In genomic region chr2:206765242-206766056, GRCh38 we compare ENCODE assay signal across 8 cellular contexts. TPM values are rescaled to one million over a fixed set of nuclear protein-coding genes. Genes with fewer than 3 reads are reported as not detected.
DNase-seq lines count a peak whose midpoint lies in the region; ATAC-seq and TF ChIP-seq lines count a peak whose summit lies in the region.

Gene FASTKD2 (plus strand): TSS chr2:206765606. CDS start chr2:206766694, 1,088 bp downstream.
Gene MDH1B (minus strand): TSS chr2:206765328. CDS start chr2:206765271, 57 bp downstream.

- H3F3A ChIP-seq in PC-9 (ENCODE audit: insufficient read depth, low read depth) = no peaks in the 10 kb centered on the region

- TF ChIP-seq CTCF in PC-9 (conservative IDR thresholded peaks at IDR 0.05) (no peak), esophagus squamous epithelium (IDR thresholded peaks at IDR 0.05) (peak in 1 of 6 experiments; percentile 4)

- H3K27me3 ChIP-seq in PC-9 (ENCODE audit: insufficient read depth, low read depth) (no peaks in the 10 kb centered on the region), esophagus squamous epithelium (no peaks in the 10 kb centered on the region), muscle layer of duodenum (ENCODE audit: low read depth, low read length) (no peaks in the 10 kb centered on the region)

- POLR2A ChIA-PET in PC-9 (lab: Charles Lee; ENCODE audit: unreplicated experiment) = interaction anchor here (0.5 kb wide), 1 partner anchor 1603 kb away, joined by 9 read pairs; no protein-coding TSS in a partner anchor

- no peaks in the 10 kb centered on the region for H4K20me1 ChIP-seq in PC-9 (ENCODE audit: insufficient read depth)

- H3K27ac ChIP-seq in PC-9 = peak within 1 kb of the TSS; percentile 74
- peak within 1 kb of the TSS; percentile 89 to 95 (median 90) for H3K27ac ChIP-seq in esophagus squamous epithelium
- H3K27ac ChIP-seq in muscle layer of duodenum (ENCODE audit: low read length) = peak within 1 kb of the TSS; percentile 97

- H3K9me3 ChIP-seq in PC-9 (ENCODE audit: insufficient read depth, low read depth) (no peaks in the 10 kb centered on the region), esophagus squamous epithelium (no peaks in the 10 kb centered on the region), muscle layer of duodenum (ENCODE audit: control insufficient read depth in 1 of 2, low read length in 2 of 2) (no peaks in the 10 kb centered on the region)

- CTCF ChIA-PET in PC-9 (lab: Charles Lee) = no interaction called here

- 0 to 3% methylated on average over 8 to 38 of the region's 46 CpGs for WGBS in esophagus squamous epithelium, 2 donors

- peak; percentile 92 for DNase-seq in DMS153 treated with DMSO at 0.1 percent for 48 hours (lab: John Stamatoyannopoulos, UW; ENCODE audit: unreplicated experiment)
- peak; percentile 92 for DNase-seq in Jurkat, Clone E6-1 (ENCODE audit: low read depth, low spot score)
- DNase-seq in PC-9 = peak; percentile 73 to 79
- peak; percentile 91 to 93 for DNase-seq in activated T-cell treated with anti-CD3 and anti-CD28 coated beads, Interleukin-2, amount 50 U/mL, for 48 hours
- peak; percentile 37 for DNase-seq in esophagus squamous epithelium (lab: John Stamatoyannopoulos, UW)
- DNase-seq in stimulated activated CD8-positive, alpha-beta memory T cell treated with anti-CD3 and anti-CD28 coated beads, Interleukin-7, amount 100 ng/mL, for 24 hours (ENCODE audit: low read depth) = peak; percentile 71

- peak within 1 kb of the TSS; percentile 79 for H3K4me2 ChIP-seq in PC-9

- H3K4me1 ChIP-seq in PC-9 (replicated peaks; ENCODE audit: insufficient read depth) = peaks cover 16% of the 10 kb centered on the region
- H3K4me1 ChIP-seq in esophagus squamous epithelium = peaks cover 5 to 48% (median 20%) of the 10 kb centered on the region in 3 donors
- H3K4me1 ChIP-seq in muscle layer of duodenum (ENCODE audit: control insufficient read depth in 1 of 2, insufficient read depth in 2 of 2, low read length in 2 of 2) = peaks cover 5 to 33% of the 10 kb centered on the region in 2 donors

- peak; percentile 91 for ATAC-seq in GM21619 (IDR thresholded peaks at IDR 0.05; ENCODE audit: unreplicated experiment)

- peaks cover 8% of the 10 kb centered on the region for H3K36me3 ChIP-seq in PC-9 (ENCODE audit: low read depth)
- H3K36me3 ChIP-seq in esophagus squamous epithelium = peaks cover 0 to 40% (median 0%) of the 10 kb centered on the region in 3 donors
- H3K36me3 ChIP-seq in muscle layer of duodenum (ENCODE audit: control insufficient read depth in 1 of 2, insufficient read depth in 2 of 2, low read length in 2 of 2) = peaks cover 13 to 21% of the 10 kb centered on the region in 2 donors

- H3K79me2 ChIP-seq in PC-9 (ENCODE audit: low read depth) = peaks cover 27% of the 10 kb centered on the region

- intact Hi-C loops in PC-9 (cut with micrococcal nuclease; ENCODE audit: unreplicated experiment) (loop anchor here (5.0 to 10.0 kb wide), 3 partner anchors 73 to 611 kb away; partner anchors contain the start of genes EEF1B2 and NDUFS1), esophagus squamous epithelium (cut with DNase I) (no loop called here)

- no TSS peak for BruUV-seq in PC-9 (replicated peaks; lab: Mats Ljungman, UMichigan)

- TF ChIP-seq POLR2A in esophagus squamous epithelium (IDR thresholded peaks at IDR 0.05) = peak in 2 of 4 donors; percentile 29 to 43

- peak within 1 kb of the TSS; percentile 66 for H3K4me3 ChIP-seq in Jurkat, Clone E6-1 (ENCODE audit: low read length)
- H3K4me3 ChIP-seq in PC-9 (peak within 1 kb of the TSS; percentile 82), esophagus squamous epithelium (peak within 1 kb of the TSS; percentile 64 to 92 (median 88)), muscle layer of duodenum (ENCODE audit: low read depth in 1 of 2, low read length in 2 of 2) (peak within 1 kb of the TSS; percentile 80 to 96)

- no peaks in the 10 kb centered on the region for H3K9me2 ChIP-seq in PC-9 (ENCODE audit: insufficient read depth)

- peak within 1 kb of the TSS; percentile 96 for H2AFZ ChIP-seq in PC-9

RNA-seq across cellular contexts. Expression of gene FASTKD2, which starts in this region (rescaled TPM):
- 25.5 TPM for polyA plus RNA-seq in Jurkat, Clone E6-1 (2012; ENCODE audit: insufficient read depth, insufficient read length)
- total RNA-seq in PC-9 (2021) (12.0 and 12.1 TPM in 2 replicates), esophagus squamous epithelium (10 to 100 TPM; 18.4 to 39.3 (median 30.2) TPM)

RNA-seq across cellular contexts. Expression of gene MDH1B, which starts in this region (rescaled TPM):
- polyA plus RNA-seq in Jurkat, Clone E6-1 (2012; ENCODE audit: insufficient read depth, insufficient read length) = 1.2 TPM
- total RNA-seq in PC-9 (2021) (2.7 and 4.1 TPM in 2 replicates), esophagus squamous epithelium (under 1 TPM in 3 of 4 donors, not detected in 1; 0.38 to 0.85 (median 0.61) TPM)

Comparison
In these comparisons a context has a peak if more than half of its experiments do, and no peak if none do; other contexts are left out.
1. Peak in every context shown above with its lines: DNase-seq, ATAC-seq, H3K4me3 ChIP-seq and H3K27ac ChIP-seq.
2. DNase-seq: peak in every context shown above with its lines; median percentile 92 in DMS153 treated with DMSO at 0.1 percent for 48 hours; 92 in Jurkat, Clone E6-1; 92 in activated T-cell treated with anti-CD3 and anti-CD28 coated beads, Interleukin-2, amount 50 U/mL, for 48 hours; 76 in PC-9; 71 in stimulated activated CD8-positive, alpha-beta memory T cell treated with anti-CD3 and anti-CD28 coated beads, Interleukin-7, amount 100 ng/mL, for 24 hours; 37 in esophagus squamous epithelium.